ENCODE assay signal across 13 cellular contexts in the genomic region with DNA sequence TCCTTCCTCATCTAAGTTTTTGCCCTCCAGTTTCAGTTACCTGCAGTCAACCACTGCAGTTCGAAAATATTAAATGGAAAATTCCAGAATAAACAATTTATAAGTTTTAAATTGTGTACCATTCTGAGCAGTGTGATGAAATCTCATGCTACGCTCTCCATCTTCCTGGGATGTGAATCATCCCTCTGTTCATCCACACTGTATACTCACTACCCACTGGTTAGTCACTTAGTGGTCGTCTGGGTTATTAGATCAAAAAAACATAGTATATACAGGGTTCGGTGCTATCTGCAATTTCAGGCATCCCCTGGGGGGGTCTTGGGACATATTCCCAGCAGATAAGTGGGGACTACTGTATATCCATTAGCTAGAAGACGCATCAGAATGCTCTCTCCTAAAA.
DNase-seq lines count a peak whose midpoint lies in the region; ATAC-seq and TF ChIP-seq lines count a peak whose summit lies in the region.
"Had no signal": no experiment of that assay in that cellular context is flagged by ENCODE, and none has a peak within 500 bp of the region (broad histone marks: within the 10 kb centered on the region; RNA-seq: fewer than 3 reads in every experiment).

No MANE protein-coding gene starts in this region.

- ATAC-seq in PC-3, result peak; percentile 82
- ATAC-seq: effector memory CD8-positive, alpha-beta T cell had no signal

- H3K4me1 ChIP-seq in PC-3 (ENCODE audit: insufficient read depth, low read length) (peaks cover 36% of the 10 kb centered on the region), mesenchymal stem cell (ENCODE audit: control insufficient read depth, insufficient read depth, low read depth, low read length) (no peaks in the 10 kb centered on the region)
- H3K4me1 ChIP-seq: parathyroid adenoma had no signal

- TF ChIP-seq CTCF in PC-3 (conservative IDR thresholded peaks at IDR 0.05; ENCODE audit: low read depth, low read length) (no peak), cardiac fibroblast (IDR thresholded peaks at IDR 0.05; ENCODE audit: low read depth, low read length) (no peak), GM10266 (IDR thresholded peaks at IDR 0.05; ENCODE audit: control insufficient read depth, insufficient read depth, low read depth, missing control alignments) (no peak)

- intact Hi-C loops in PC-3 (cut with micrococcal nuclease), result no loop called here

- no peaks in the 10 kb centered on the region for H3F3A ChIP-seq in PC-3 (ENCODE audit: low read length, unreplicated experiment)

- no TSS peak for BruUV-seq in PC-3 (replicated peaks; lab: Mats Ljungman, UMichigan)

- H3K14ac ChIP-seq in mesenchymal stem cell (ENCODE audit: low read length in 2 of 2), result no peak overlapping the region

- peak; percentile 70 for DNase-seq in EL
- peak; percentile 63 for DNase-seq in PC-3
- peak; percentile 34 to 83 for DNase-seq in cardiac fibroblast (ENCODE audit: low read depth in 2 of 2)
- peak; percentile 76 for DNase-seq in mesenchymal stem cell
- DNase-seq in NCI-H1092 treated with DMSO at 0.1 percent for 48 hours (lab: John Stamatoyannopoulos, UW), result no peak
- no peak for DNase-seq in activated T-cell treated with anti-CD3 and anti-CD28 coated beads, Interleukin-2, amount 50 U/mL, for 48 hours
- DNase-seq in OCI-M2 (lab: John Stamatoyannopoulos, UW; ENCODE audit: unreplicated experiment), result no peak
- no peak for DNase-seq in GM10266 (ENCODE audit: extremely low spot score)
- DNase-seq: effector memory CD8-positive, alpha-beta T cell; head of caudate nucleus; KG1; NCI-H446 treated with DMSO at 0.1 percent for 48 hours had no signal

- H3K36me3 ChIP-seq in PC-3 (ENCODE audit: low read depth, low read length) (no peaks in the 10 kb centered on the region), mesenchymal stem cell (ENCODE audit: control insufficient read depth in 1 of 2, insufficient read depth in 2 of 2, low read depth in 1 of 2, low read length in 2 of 2) (peaks cover 0 to 14% of the 10 kb centered on the region in 2 experiments)

- no peak overlapping the region for H2BK120ac ChIP-seq in mesenchymal stem cell (ENCODE audit: low read depth, low read length)

- H3K4me2 ChIP-seq in PC-3 (ENCODE audit: low read length), result peak overlapping the region; percentile 39; the same call in 1 of the 2 replicates
- H3K4me2 ChIP-seq in mesenchymal stem cell (ENCODE audit: low read length, poor library complexity, severe bottlenecking), result no peak overlapping the region

- H3K9me2 ChIP-seq in PC-3 (replicated peaks; ENCODE audit: low read length), result no peaks in the 10 kb centered on the region

- no peak overlapping the region for H3K23ac ChIP-seq in mesenchymal stem cell (ENCODE audit: low read length in 2 of 2)

- no peak overlapping the region for H4K8ac ChIP-seq in mesenchymal stem cell (ENCODE audit: low read length)

- H4K20me1 ChIP-seq in PC-3 (ENCODE audit: low read length), result no peaks in the 10 kb centered on the region

- H3K27ac ChIP-seq in PC-3 (ENCODE audit: low read length) (peak overlapping the region; percentile 52), mesenchymal stem cell (ENCODE audit: low read length, poor library complexity, severe bottlenecking) (no peak overlapping the region)
- H3K27ac ChIP-seq: parathyroid adenoma had no signal

- no peak overlapping the region for H2BK5ac ChIP-seq in mesenchymal stem cell (ENCODE audit: low read depth, low read length, poor library complexity, severe bottlenecking)

- CTCF ChIA-PET in PC-3 (lab: Charles Lee), result no interaction called here

- H2AFZ ChIP-seq in PC-3 (ENCODE audit: low read length), result no peak overlapping the region
- no peak overlapping the region for H2AFZ ChIP-seq in mesenchymal stem cell (ENCODE audit: low read depth, low read length)
- H2AFZ ChIP-seq: parathyroid adenoma had no signal

- no peak overlapping the region for H3K9ac ChIP-seq in PC-3 (ENCODE audit: low read length)
- H3K9ac ChIP-seq in mesenchymal stem cell (ENCODE audit: low read length), result no peak overlapping the region
- H3K9ac ChIP-seq: parathyroid adenoma had no signal

- no peak overlapping the region for H2BK12ac ChIP-seq in mesenchymal stem cell (ENCODE audit: low read length in 2 of 2)

- POLR2A ChIA-PET in PC-3 (lab: Charles Lee; ENCODE audit: unreplicated experiment), result no interaction called here

- H3K9me3 ChIP-seq in PC-3 (ENCODE audit: low read length) (no peaks in the 10 kb centered on the region), mesenchymal stem cell (ENCODE audit: control insufficient read depth, low read length) (no peaks in the 10 kb centered on the region)

- no peaks in the 10 kb centered on the region for H3K79me1 ChIP-seq in mesenchymal stem cell (replicated peaks; ENCODE audit: low read length, poor library complexity, severe bottlenecking)

- no peak overlapping the region for H3K18ac ChIP-seq in mesenchymal stem cell (ENCODE audit: low read depth in 1 of 2, low read length in 2 of 2)

- no peak overlapping the region for H4K91ac ChIP-seq in mesenchymal stem cell (ENCODE audit: low read length)

- no peak overlapping the region for H2BK15ac ChIP-seq in mesenchymal stem cell (ENCODE audit: low read depth, poor library complexity, severe bottlenecking)

- H3K4ac ChIP-seq in mesenchymal stem cell (ENCODE audit: low read depth in 1 of 2, low read length in 2 of 2), result no peak overlapping the region

- H3K4me3 ChIP-seq in PC-3 (ENCODE audit: low read length) (no peak overlapping the region), cardiac fibroblast (replicated peaks in 1 of 2; ENCODE audit: low read depth in 2 of 2, low read length in 2 of 2) (no peak overlapping the region), mesenchymal stem cell (ENCODE audit: insufficient read depth in 1 of 2, low read depth in 1 of 2, low read length in 2 of 2) (no peak overlapping the region)

- no peaks in the 10 kb centered on the region for H3K79me2 ChIP-seq in PC-3 (ENCODE audit: low read length)
- H3K79me2 ChIP-seq: parathyroid adenoma had no signal

- H3K27me3 ChIP-seq in PC-3 (ENCODE audit: low read length) (no peaks in the 10 kb centered on the region), mesenchymal stem cell (ENCODE audit: control insufficient read depth in 1 of 2, insufficient read depth in 1 of 2, low read length in 2 of 2) (no peaks in the 10 kb centered on the region)

- 30% methylated on average over 3 of the region's 5 CpGs for WGBS in mesenchymal stem cell

- no peak overlapping the region for H2AK5ac ChIP-seq in mesenchymal stem cell (ENCODE audit: low read length, severe bottlenecking)

Comparison
In these comparisons a context has a peak if more than half of its experiments do, and no peak if none do; other contexts are left out.
1. DNase-seq: peak in EL (single experiment), PC-3 (single experiment), cardiac fibroblast (2 of 2) and mesenchymal stem cell (single experiment); none in NCI-H1092 treated with DMSO at 0.1 percent for 48 hours (single experiment), activated T-cell treated with anti-CD3 and anti-CD28 coated beads, Interleukin-2, amount 50 U/mL, for 48 hours (0 of 2), OCI-M2 (single experiment) and GM10266 (single experiment).